15 cellular contexts compared by ENCODE assay signal in the genomic region with DNA sequence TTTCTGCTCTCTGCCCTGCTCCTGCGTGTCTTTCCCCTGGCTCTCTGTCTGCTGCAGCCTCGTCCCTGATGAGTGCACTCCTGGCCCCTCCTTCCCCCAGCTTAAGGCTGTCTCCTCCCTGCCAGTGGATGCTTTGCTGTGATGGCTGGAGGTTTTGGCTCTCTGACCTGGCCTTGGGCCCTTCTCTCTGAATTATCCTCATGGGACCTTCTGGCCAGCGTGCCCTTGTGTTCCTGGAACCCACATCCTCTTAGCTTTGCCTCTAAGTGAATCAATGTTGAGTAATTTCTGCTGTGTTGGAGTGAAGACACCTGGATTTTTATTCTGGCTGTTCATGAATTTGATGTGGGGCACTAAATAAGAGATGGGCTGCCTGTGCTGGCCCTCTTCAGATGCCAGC. TPM values are rescaled to one million over a fixed set of nuclear protein-coding genes. Genes with fewer than 3 reads are reported as not detected.
DNase-seq lines count a peak whose midpoint lies in the region; ATAC-seq and TF ChIP-seq lines count a peak whose summit lies in the region.
"Had no signal": no experiment of that assay in that cellular context is flagged by ENCODE, and none has a peak within 500 bp of the region (broad histone marks: within the 10 kb centered on the region; RNA-seq: fewer than 3 reads in every experiment).

No MANE protein-coding gene starts in this region.

- intact Hi-C loops in left ventricle myocardium superior (cut with micrococcal nuclease) (no loop called here), sigmoid colon (cut with DNase I) (no loop called here)
- intact Hi-C loops in CD4-positive, alpha-beta memory T cell (cut with micrococcal nuclease) = no loop called here

- peak in 2 of 4 donors; percentile 20 to 35 for TF ChIP-seq EP300 in sigmoid colon (IDR thresholded peaks at IDR 0.05)

- peak overlapping the region in 1 of 4 donors; percentile 14 for H3K4me3 ChIP-seq in sigmoid colon
- H3K4me3 ChIP-seq in CD4-positive, alpha-beta memory T cell (ENCODE audit: low read length in 2 of 2) = no peak overlapping the region
- H3K4me3 ChIP-seq: breast epithelium had no signal

- H3K4me1 Mint-ChIP-seq in CD4-positive, alpha-beta memory T cell = no peaks in the 10 kb centered on the region
- H3K4me1 Mint-ChIP-seq: activated CD4-positive, alpha-beta T cell treated with anti-CD3 and anti-CD28 coated beads, Interleukin-2, amount 10 ng/mL, durations not matched to agents 7 days and 5 days; CD14-positive monocyte; natural killer cell had no signal

- WGBS in sigmoid colon, 2 donors = 67 to 84% methylated on average over 3 of the region's 3 CpGs

- H3K36me3 Mint-ChIP-seq in CD4-positive, alpha-beta memory T cell = no peaks in the 10 kb centered on the region
- H3K36me3 Mint-ChIP-seq: CD14-positive monocyte, natural killer cell had no signal

- peaks cover 0 to 32% (median 15%) of the 10 kb centered on the region in 4 donors for H3K4me1 ChIP-seq in sigmoid colon
- no peaks in the 10 kb centered on the region for H3K4me1 ChIP-seq in CD4-positive, alpha-beta memory T cell (ENCODE audit: insufficient read depth, low read length)
- H3K4me1 ChIP-seq: breast epithelium had no signal

- DNase-seq in Ammon's horn (ENCODE audit: low spot score) (peak; percentile 8), amniotic epithelial cell (ENCODE audit: low read depth) (peak; percentile 45), left ventricle myocardium superior (peak; percentile 62), sigmoid colon (peak; percentile 87), UCSD-AML1 (lab: John Stamatoyannopoulos, UW; ENCODE audit: unreplicated experiment) (no peak), HuH-7.5 (ENCODE audit: low spot score) (no peak), ACHN (no peak)
- DNase-seq in CD4-positive, alpha-beta memory T cell = no peak
- DNase-seq: activated CD4-positive, alpha-beta T cell treated with anti-CD3 and anti-CD28 coated beads, Interleukin-2, amount 10 ng/mL, durations not matched to agents 7 days and 5 days; natural killer cell; OCI-M1 had no signal

- peak; percentile 92 for ATAC-seq in left ventricle myocardium superior
- ATAC-seq: natural killer cell had no signal

- H3K27ac ChIP-seq in sigmoid colon = peak overlapping the region; percentile 18 to 69 (median 62)
- no peak overlapping the region for H3K27ac ChIP-seq in CD4-positive, alpha-beta memory T cell (ENCODE audit: low read depth, low read length)
- H3K27ac ChIP-seq: breast epithelium had no signal

- POLR2A ChIA-PET in CD4-positive, alpha-beta memory T cell (lab: Charles Lee; ENCODE audit: partially characterized antibody) = no interaction called here

- TF ChIP-seq POLR2A in sigmoid colon (IDR thresholded peaks at IDR 0.05) = no peak

- H3K9me3 ChIP-seq in sigmoid colon = no peaks in the 10 kb centered on the region
- no peaks in the 10 kb centered on the region for H3K9me3 ChIP-seq in CD4-positive, alpha-beta memory T cell (ENCODE audit: control insufficient read depth in 1 of 2, low read length in 2 of 2)
- H3K9me3 ChIP-seq: breast epithelium had no signal

- peaks cover 0 to 2% (median 0%) of the 10 kb centered on the region in 8 donors for H3K9me3 Mint-ChIP-seq in CD4-positive, alpha-beta memory T cell
- H3K9me3 Mint-ChIP-seq: activated CD4-positive, alpha-beta T cell treated with anti-CD3 and anti-CD28 coated beads, Interleukin-2, amount 10 ng/mL, durations not matched to agents 7 days and 5 days; activated T-helper 1 cell treated with anti-CD3 and anti-CD28 coated beads, Interleukin-12 subunit alpha, Interleukin-12 subunit beta, Interleukin-2, Interleukin-4 antibody, amounts not matched to agents 30 ng/mL and 10 ng/mL and 1 ng/mL, durations not matched to agents 14 hours and 24 hours and 36 hours; natural killer cell; T-helper 1 cell treated with Interleukin-12 subunit alpha and Interleukin-12 subunit beta and Interleukin-4 antibody, amounts not matched to agents 30 μg/mL and 1 μg/mL, for 36 hours had no signal

- H3K4me3 Mint-ChIP-seq in CD4-positive, alpha-beta memory T cell = no peak overlapping the region
- H3K4me3 Mint-ChIP-seq: activated CD4-positive, alpha-beta T cell treated with anti-CD3 and anti-CD28 coated beads, Interleukin-2, amount 10 ng/mL, durations not matched to agents 7 days and 5 days; activated T-helper 1 cell treated with anti-CD3 and anti-CD28 coated beads, Interleukin-12 subunit alpha, Interleukin-12 subunit beta, Interleukin-2, Interleukin-4 antibody, amounts not matched to agents 30 ng/mL and 10 ng/mL and 1 ng/mL, durations not matched to agents 14 hours and 24 hours and 36 hours; natural killer cell; T-helper 1 cell treated with Interleukin-12 subunit alpha and Interleukin-12 subunit beta and Interleukin-4 antibody, amounts not matched to agents 30 μg/mL and 1 μg/mL, for 36 hours had no signal

- no peaks in the 10 kb centered on the region for H3K36me3 ChIP-seq in sigmoid colon
- H3K36me3 ChIP-seq in CD4-positive, alpha-beta memory T cell (ENCODE audit: insufficient read depth, low read length) = no peaks in the 10 kb centered on the region
- H3K36me3 ChIP-seq: breast epithelium had no signal

- peaks cover 11 to 15% of the 10 kb centered on the region in 2 donors for H3K27me3 Mint-ChIP-seq in CD4-positive, alpha-beta memory T cell

- no peak for TF ChIP-seq CTCF in sigmoid colon (IDR thresholded peaks at IDR 0.05)

- H3K27ac Mint-ChIP-seq in CD4-positive, alpha-beta memory T cell = no peak overlapping the region
- H3K27ac Mint-ChIP-seq: activated CD4-positive, alpha-beta T cell treated with anti-CD3 and anti-CD28 coated beads, Interleukin-2, amount 10 ng/mL, durations not matched to agents 7 days and 5 days; activated T-helper 1 cell treated with anti-CD3 and anti-CD28 coated beads, Interleukin-12 subunit alpha, Interleukin-12 subunit beta, Interleukin-2, Interleukin-4 antibody, amounts not matched to agents 30 ng/mL and 10 ng/mL and 1 ng/mL, durations not matched to agents 14 hours and 24 hours and 36 hours; CD14-positive monocyte; natural killer cell; T-helper 1 cell treated with Interleukin-12 subunit alpha and Interleukin-12 subunit beta and Interleukin-4 antibody, amounts not matched to agents 30 μg/mL and 1 μg/mL, for 36 hours had no signal

- peaks cover 0 to 3% (median 0%) of the 10 kb centered on the region in 3 donors for H3K27me3 ChIP-seq in sigmoid colon
- H3K27me3 ChIP-seq in CD4-positive, alpha-beta memory T cell (ENCODE audit: insufficient read depth, low read length) = no peaks in the 10 kb centered on the region

- CTCF ChIA-PET in CD4-positive, alpha-beta memory T cell (lab: Charles Lee; ENCODE audit: partially characterized antibody) = interaction anchor here (1.6 kb wide), 1 partner anchor 12 kb away, joined by 3 read pairs; no protein-coding TSS in a partner anchor

- in situ Hi-C loops in ACHN (cut with HindIII; ENCODE audit: low pct_ligation_motif_present, low pct_unique_long_range_greater_than_20kb, low sequenced_read_pairs) = no loop called here

RNA-seq across cellular contexts. Expression of gene TNFAIP8L3, which starts 9.8 kb away (rescaled TPM):
- total RNA-seq in left ventricle myocardium superior = 4.9 TPM
- 10 to 100 TPM in 1 of 4 donors, 1 to 10 TPM in 3; 6.1 to 11.6 (median 7.5) TPM for total RNA-seq in sigmoid colon
- 10 to 100 TPM in 2 of 3 donors, 1 to 10 TPM in 1; 9.2 to 13.5 (median 13.2) TPM for polyA plus RNA-seq in sigmoid colon
- total RNA-seq in CD4-positive, alpha-beta memory T cell = not detected
- polyA plus RNA-seq in CD4-positive, alpha-beta memory T cell = not detected
- total RNA-seq: activated CD4-positive, alpha-beta T cell treated with anti-CD3 and anti-CD28 coated beads, Interleukin-2, amount 10 ng/mL, durations not matched to agents 7 days and 5 days; natural killer cell had no signal
- polyA plus RNA-seq: CD14-positive monocyte had no signal

Comparison
In these comparisons a context has a peak if more than half of its experiments do, and no peak if none do; other contexts are left out.
1. DNase-seq: peak in Ammon's horn (single experiment), amniotic epithelial cell (single experiment), left ventricle myocardium superior (single experiment) and sigmoid colon (single experiment); none in CD4-positive, alpha-beta memory T cell (0 of 5), UCSD-AML1 (single experiment), HuH-7.5 (single experiment) and ACHN (single experiment).